ENCODE assay signal across 19 cellular contexts in the genomic region with DNA sequence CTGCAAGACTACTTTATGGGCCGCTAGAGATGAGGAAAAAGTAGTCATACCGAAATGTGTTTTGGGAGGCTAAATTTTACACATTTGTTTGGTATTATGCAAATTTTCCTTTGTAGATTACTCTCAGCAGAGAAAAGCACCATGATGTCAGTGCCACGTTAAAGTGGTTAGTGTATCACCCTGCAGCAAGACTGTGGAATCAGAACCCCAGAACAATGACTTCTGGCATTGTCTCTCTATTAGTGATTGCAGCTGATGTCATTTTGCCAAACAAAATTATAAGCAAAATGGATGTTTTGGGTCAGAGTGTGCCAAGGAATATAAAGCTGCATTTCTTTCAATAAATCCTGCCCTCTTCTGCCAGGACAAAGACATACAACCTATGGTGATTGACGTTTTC. TPM values are rescaled to one million over a fixed set of nuclear protein-coding genes. Genes with fewer than 3 reads are reported as not detected.
"Had no signal": no experiment of that assay in that cellular context is flagged by ENCODE, and none has a peak within 500 bp of the region (broad histone marks: within the 10 kb centered on the region; RNA-seq: fewer than 3 reads in every experiment).

No MANE protein-coding gene starts in this region.

- H3K36me3 Mint-ChIP-seq: naive thymus-derived CD8-positive, alpha-beta T cell had no signal

- H3K4me3 ChIP-seq: dorsolateral prefrontal cortex, gastrocnemius medialis, heart right ventricle, mucosa of descending colon, pancreas, stomach had no signal

- H3K9me3 ChIP-seq: gastrocnemius medialis, heart right ventricle, mucosa of descending colon, pancreas, stomach had no signal

- H3K9me3 Mint-ChIP-seq: neural crest cell had no signal

- DNase-seq: cortex of kidney; dorsolateral prefrontal cortex; effector CD8-positive, alpha-beta T cell; gastrocnemius medialis; heart right ventricle; hypothalamus; kidney glomerular epithelial cell; mammary epithelial cell; mucosa of descending colon; naive thymus-derived CD8-positive, alpha-beta T cell; pancreas; right cardiac atrium; small intestine; stimulated activated CD4-positive, alpha-beta T cell treated with anti-CD3 and anti-CD28 coated beads, Interleukin-12 subunit alpha, Interleukin-12 subunit beta, amount 100 ng/mL, for 4 hours; stimulated activated naive CD4-positive, alpha-beta T cell; stomach; trophoblast cell had no signal

- H3K4me1 ChIP-seq: gastrocnemius medialis, pancreas, stomach had no signal

- H3K27me3 ChIP-seq: gastrocnemius medialis, pancreas had no signal

- H3K27ac ChIP-seq: dorsolateral prefrontal cortex, gastrocnemius medialis, heart right ventricle, pancreas, stomach had no signal

- H3K4me1 Mint-ChIP-seq: naive thymus-derived CD8-positive, alpha-beta T cell; neural crest cell had no signal

- H3K4me3 Mint-ChIP-seq: naive thymus-derived CD8-positive, alpha-beta T cell; neural crest cell had no signal

- ATAC-seq: gastrocnemius medialis; heart right ventricle; mucosa of descending colon; naive thymus-derived CD8-positive, alpha-beta T cell; pancreas; right cardiac atrium had no signal

- H3K27ac Mint-ChIP-seq: naive thymus-derived CD8-positive, alpha-beta T cell; progenitor cell of endocrine pancreas had no signal

- H3K36me3 ChIP-seq: gastrocnemius medialis, heart right ventricle, pancreas, stomach had no signal

RNA-seq across cellular contexts. Expression of a gene that starts 53.7 kb away (rescaled TPM):
- total RNA-seq: naive thymus-derived CD8-positive, alpha-beta T cell had no signal
